23 cellular contexts compared by ENCODE assay signal in genomic region chr11:119797137-119797611, GRCh38.
DNase-seq lines count a peak whose midpoint lies in the region; ATAC-seq, FAIRE-seq and TF ChIP-seq lines count a peak whose summit lies in the region.
"Had no signal": no experiment of that assay in that cellular context is flagged by ENCODE, and none has a peak within 500 bp of the region (broad histone marks: within the 10 kb centered on the region; RNA-seq: fewer than 3 reads in every experiment).

No MANE protein-coding gene starts in this region.

- H3K27me3 Mint-ChIP-seq in GM23338 (ENCODE audit: insufficient read depth, low read depth, poor library complexity): peaks cover 37% of the 10 kb centered on the region
- peaks cover 17% of the 10 kb centered on the region for H3K27me3 Mint-ChIP-seq in glutamatergic neuron (ENCODE audit: unreplicated experiment)
- H3K27me3 Mint-ChIP-seq in neural crest cell (ENCODE audit: low read depth): peaks cover 4% of the 10 kb centered on the region

- H3K27me3 ChIP-seq in GM23338 (ENCODE audit: insufficient read depth) (peaks cover 17% of the 10 kb centered on the region; the same call in 1 of the 2 replicates), foreskin keratinocyte (peaks cover 29% of the 10 kb centered on the region)
- H3K27me3 ChIP-seq: testis had no signal

- H3K4me2 ChIP-seq in GM23338: peak overlapping the region; percentile 60
- H3K4me2 ChIP-seq: KMS-11 had no signal

- H3K4me3 Mint-ChIP-seq in GM23338 (peak overlapping the region; percentile 16; the same call in 1 of the 3 replicates), glutamatergic neuron (ENCODE audit: unreplicated experiment) (no peak overlapping the region), neural crest cell (no peak overlapping the region)
- H3K4me3 Mint-ChIP-seq: activated CD4-positive, alpha-beta T cell treated with anti-CD3 and anti-CD28 coated beads, Interleukin-2, amount 10 ng/mL, durations not matched to agents 24 days and 14 days; activated naive CD8-positive, alpha-beta T cell treated with anti-CD3 and anti-CD28 coated beads for 36 hours; activated T-helper 17 cell treated with anti-CD3 and anti-CD28 coated beads, Interleukin-2, amount 50 U/mL, for 72 hours; CD4-positive, CD25-positive, alpha-beta regulatory T cell; stimulated activated memory B cell treated with anti-CD40 and anti-IgM and Interleukin-4, amounts not matched to agents 10 μg/mL and 1 μg/mL and 100 μg/mL, for 72 hours had no signal

- 0 out of 2 replicates have a peak, but pooled peaks cover 3% of the 10 kb centered on the region for H3F3A ChIP-seq in GM23338 (replicated peaks; ENCODE audit: low read depth)

- H2AFZ ChIP-seq in GM23338: peak overlapping the region; percentile 90

- H3K4me1 Mint-ChIP-seq in GM23338 (peaks cover 51% of the 10 kb centered on the region), glutamatergic neuron (ENCODE audit: low read depth, unreplicated experiment) (peaks cover 14% of the 10 kb centered on the region), neural crest cell (peaks cover 33% of the 10 kb centered on the region)
- H3K4me1 Mint-ChIP-seq: activated CD4-positive, alpha-beta T cell treated with anti-CD3 and anti-CD28 coated beads, Interleukin-2, amount 10 ng/mL, durations not matched to agents 24 days and 14 days; activated naive CD8-positive, alpha-beta T cell treated with anti-CD3 and anti-CD28 coated beads for 36 hours; activated T-helper 17 cell treated with anti-CD3 and anti-CD28 coated beads, Interleukin-2, amount 50 U/mL, for 72 hours; CD4-positive, CD25-positive, alpha-beta regulatory T cell; stimulated activated memory B cell treated with anti-CD40 and anti-IgM and Interleukin-4, amounts not matched to agents 10 μg/mL and 1 μg/mL and 100 μg/mL, for 72 hours had no signal

- no peak for TF ChIP-seq POLR2A in H54 (IDR thresholded peaks at IDR 0.05; ENCODE audit: low read depth, low read length)

- no peaks in the 10 kb centered on the region for H3K79me2 ChIP-seq in GM23338 (replicated peaks; ENCODE audit: insufficient read depth)

- no peaks in the 10 kb centered on the region for H4K20me1 ChIP-seq in GM23338 (replicated peaks; ENCODE audit: insufficient read depth)

- no peak for FAIRE-seq in H54 (lab: Jason Lieb, UNC)

- H3K36me3 Mint-ChIP-seq in GM23338 (ENCODE audit: low read depth) (no peaks in the 10 kb centered on the region), glutamatergic neuron (ENCODE audit: unreplicated experiment) (peaks cover 5% of the 10 kb centered on the region), neural crest cell (ENCODE audit: low read depth) (no peaks in the 10 kb centered on the region)
- H3K36me3 Mint-ChIP-seq: activated naive CD8-positive, alpha-beta T cell treated with anti-CD3 and anti-CD28 coated beads for 36 hours; CD4-positive, CD25-positive, alpha-beta regulatory T cell; stimulated activated memory B cell treated with anti-CD40 and anti-IgM and Interleukin-4, amounts not matched to agents 10 μg/mL and 1 μg/mL and 100 μg/mL, for 72 hours had no signal

- DNase-seq in GM23338 (ENCODE audit: low spot score) (peak; percentile 32), NCI-H2227 (lab: John Stamatoyannopoulos, UW; ENCODE audit: unreplicated experiment) (peak; percentile 60), glutamatergic neuron (no peak), neural crest cell (ENCODE audit: low read depth, low spot score) (peak; percentile 9), H54 (ENCODE audit: insufficient read length, low spot score) (no peak), NCI-H510A treated with DMSO at 0.1 percent for 48 hours (lab: John Stamatoyannopoulos, UW) (no peak), foreskin keratinocyte (no peak), DMS114 treated with DMSO at 0.1 percent for 48 hours (lab: John Stamatoyannopoulos, UW; ENCODE audit: unreplicated experiment) (no peak)
- DNase-seq: activated CD4-positive, alpha-beta T cell treated with anti-CD3 and anti-CD28 coated beads, Interleukin-2, amount 10 ng/mL, durations not matched to agents 24 days and 14 days; activated naive CD8-positive, alpha-beta T cell treated with anti-CD3 and anti-CD28 coated beads for 36 hours; CD4-positive, CD25-positive, alpha-beta regulatory T cell; effector memory CD4-positive, alpha-beta T cell; gastrocnemius medialis; MV-4-11; NCI-H2081; stimulated activated CD4-positive, alpha-beta T cell treated with anti-CD3 and anti-CD28 coated beads, Interleukin-2, amount 100 ng/mL, for 24 hours; testis had no signal

- no peaks in the 10 kb centered on the region for H3K9me2 ChIP-seq in GM23338 (ENCODE audit: insufficient read depth)

- ATAC-seq in GM23338: peak; percentile 67
- ATAC-seq in foreskin keratinocyte: no peak
- ATAC-seq: activated T-helper 17 cell treated with anti-CD3 and anti-CD28 coated beads, Interleukin-2, amount 50 U/mL, for 72 hours; esophagus mucosa; gastrocnemius medialis; SK-N-SH treated with all-trans-retinoic acid at 6 μM for 48 hours; stimulated activated memory B cell treated with anti-CD40 and anti-IgM and Interleukin-4, amounts not matched to agents 10 μg/mL and 1 μg/mL and 100 μg/mL, for 72 hours had no signal

- no peak overlapping the region for H3K4me3 ChIP-seq in GM23338
- H3K4me3 ChIP-seq: gastrocnemius medialis, testis had no signal

- no peak overlapping the region for H3K27ac ChIP-seq in GM23338 (ENCODE audit: low read depth)
- no peak overlapping the region for H3K27ac ChIP-seq in foreskin keratinocyte
- H3K27ac ChIP-seq: gastrocnemius medialis, KMS-11, neutrophil, testis had no signal

- no peak for TF ChIP-seq CTCF in GM23338 (conservative IDR thresholded peaks at IDR 0.05; ENCODE audit: low read depth in 2 of 2)
- no peak for TF ChIP-seq CTCF in glutamatergic neuron (IDR thresholded peaks at IDR 0.05; ENCODE audit: partially characterized antibody, unreplicated experiment)
- TF ChIP-seq CTCF in neural crest cell (conservative IDR thresholded peaks at IDR 0.05): no peak
- TF ChIP-seq CTCF in foreskin keratinocyte (conservative IDR thresholded peaks at IDR 0.05): no peak

- H3K9me3 Mint-ChIP-seq in GM23338 (no peaks in the 10 kb centered on the region), glutamatergic neuron (ENCODE audit: unreplicated experiment) (peaks cover 6% of the 10 kb centered on the region), neural crest cell (no peaks in the 10 kb centered on the region)
- H3K9me3 Mint-ChIP-seq: activated CD4-positive, alpha-beta T cell treated with anti-CD3 and anti-CD28 coated beads, Interleukin-2, amount 10 ng/mL, durations not matched to agents 24 days and 14 days; activated naive CD8-positive, alpha-beta T cell treated with anti-CD3 and anti-CD28 coated beads for 36 hours; activated T-helper 17 cell treated with anti-CD3 and anti-CD28 coated beads, Interleukin-2, amount 50 U/mL, for 72 hours; CD4-positive, CD25-positive, alpha-beta regulatory T cell; stimulated activated memory B cell treated with anti-CD40 and anti-IgM and Interleukin-4, amounts not matched to agents 10 μg/mL and 1 μg/mL and 100 μg/mL, for 72 hours had no signal

- no peak overlapping the region for H3K27ac Mint-ChIP-seq in GM23338
- H3K27ac Mint-ChIP-seq in glutamatergic neuron (ENCODE audit: unreplicated experiment): peak overlapping the region; percentile 17
- H3K27ac Mint-ChIP-seq in neural crest cell (ENCODE audit: unreplicated experiment): peak overlapping the region; percentile 60
- H3K27ac Mint-ChIP-seq: activated CD4-positive, alpha-beta T cell treated with anti-CD3 and anti-CD28 coated beads, Interleukin-2, amount 10 ng/mL, durations not matched to agents 24 days and 14 days; activated naive CD8-positive, alpha-beta T cell treated with anti-CD3 and anti-CD28 coated beads for 36 hours; activated T-helper 17 cell treated with anti-CD3 and anti-CD28 coated beads, Interleukin-2, amount 50 U/mL, for 72 hours; CD4-positive, CD25-positive, alpha-beta regulatory T cell; stimulated activated memory B cell treated with anti-CD40 and anti-IgM and Interleukin-4, amounts not matched to agents 10 μg/mL and 1 μg/mL and 100 μg/mL, for 72 hours had no signal

- no peaks in the 10 kb centered on the region for H3K36me3 ChIP-seq in GM23338 (ENCODE audit: insufficient read depth)
- H3K36me3 ChIP-seq: gastrocnemius medialis, neutrophil had no signal

- H3K4me1 ChIP-seq in GM23338 (ENCODE audit: insufficient read depth) (peaks cover 34% of the 10 kb centered on the region), foreskin keratinocyte (no peaks in the 10 kb centered on the region)
- H3K4me1 ChIP-seq: gastrocnemius medialis, testis had no signal

TF ChIP-seq in GM23338, 12 proteins besides CTCF, POLR2A, EP300 and RAD21 (continues in another document):
- TF ChIP-seq REST (IDR thresholded peaks at IDR 0.05; ENCODE audit: unreplicated experiment): no peak
- TF ChIP-seq ZNF331 (CRISPR knock-in tag; IDR thresholded peaks at IDR 0.05; ENCODE audit: low read depth): no peak
- TF ChIP-seq EZH2 (IDR thresholded peaks at IDR 0.05; ENCODE audit: low read depth, unreplicated experiment): no peak
- TF ChIP-seq CREB1 (CRISPR knock-in tag; IDR thresholded peaks at IDR 0.05; ENCODE audit: low read depth): peak; percentile 10; the same call in 1 of the 2 replicates
- no peak for TF ChIP-seq JUNB (IDR thresholded peaks at IDR 0.05; ENCODE audit: unreplicated experiment)

Comparison
In these comparisons a context has a peak if more than half of its experiments do, and no peak if none do; other contexts are left out.
1. DNase-seq: peak in GM23338 (single experiment), NCI-H2227 (single experiment) and neural crest cell (single experiment); none in glutamatergic neuron (single experiment), H54 (single experiment), NCI-H510A treated with DMSO at 0.1 percent for 48 hours (single experiment), foreskin keratinocyte (0 of 2) and DMS114 treated with DMSO at 0.1 percent for 48 hours (single experiment).